In genomic region chr9:29657821-29658220, GRCh38 we compare ENCODE assay signal across 9 cellular contexts.
"Had no signal": no experiment of that assay in that cellular context is flagged by ENCODE, and none has a peak within 500 bp of the region (broad histone marks: within the 10 kb centered on the region; RNA-seq: fewer than 3 reads in every experiment).

No MANE protein-coding gene starts in this region.

- H3K4me1 ChIP-seq: HAP-1 had no signal

- H3K9me3 ChIP-seq: HAP-1 had no signal

- ATAC-seq: GM23338, HCT116 had no signal

- DNase-seq: GM23248, GOT3, H7, H9, HCEC 1CT, HFFc6 had no signal

- H3K4me3 ChIP-seq: GM23248, GM23338, HAP-1 had no signal

- H3K27ac ChIP-seq: GM23248 had no signal

- H3K36me3 ChIP-seq: HAP-1 had no signal
